25 cellular contexts compared by ENCODE assay signal in genomic region chrX:153516055-153516454, GRCh38. TPM values are rescaled to one million over a fixed set of nuclear protein-coding genes. Genes with fewer than 3 reads are reported as not detected.
"Had no signal": no experiment of that assay in that cellular context is flagged by ENCODE, and none has a peak within 500 bp of the region (broad histone marks: within the 10 kb centered on the region; RNA-seq: fewer than 3 reads in every experiment).

No MANE protein-coding gene starts in this region.

- H3K36me3 ChIP-seq: breast epithelium, stomach, suprapubic skin, tibial nerve, vagina had no signal

- DNase-seq: activated CD4-positive, alpha-beta T cell treated with anti-CD3 and anti-CD28 coated beads, Interleukin-2, amount 50 U/mL, for 1 hour; activated CD4-positive, CD25-positive, alpha-beta regulatory T cell treated with anti-CD3 and anti-CD28 coated beads, Interleukin-2, amount 50 U/mL, for 72 hours; activated T-cell treated with anti-CD3 and anti-CD28 coated beads, Interleukin-2, amount 50 U/mL, for 1 hour; erythroblast; foreskin melanocyte; hypothalamus; islet precursor cell; left colon; occipital lobe; small intestine; stimulated activated CD4-positive, alpha-beta T cell treated with anti-CD3 and anti-CD28 coated beads, Interleukin-2, amount 100 ng/mL, for 24 hours; stomach; SW 1271; T-helper 2 cell had no signal

- H3K9me3 Mint-ChIP-seq: activated naive CD4-positive, alpha-beta T cell treated with anti-CD3 and anti-CD28 coated beads, Interleukin-2, amount 50 U/mL, for 72 hours; memory B cell; natural killer cell treated with Interleukin-12 subunit alpha and Interleukin-12 subunit beta and Interleukin-15 and Interleukin-18, amount 100 ng/mL, for 72 hours; stimulated activated memory B cell treated with anti-CD40 and anti-IgM and Interleukin-4, amounts not matched to agents 10 μg/mL and 1 μg/mL and 100 μg/mL, for 72 hours had no signal

- H3K36me3 Mint-ChIP-seq: activated naive CD4-positive, alpha-beta T cell treated with anti-CD3 and anti-CD28 coated beads, Interleukin-2, amount 50 U/mL, for 72 hours; memory B cell; natural killer cell treated with Interleukin-12 subunit alpha and Interleukin-12 subunit beta and Interleukin-15 and Interleukin-18, amount 100 ng/mL, for 72 hours; stimulated activated memory B cell treated with anti-CD40 and anti-IgM and Interleukin-4, amounts not matched to agents 10 μg/mL and 1 μg/mL and 100 μg/mL, for 72 hours had no signal

- H3K4me3 ChIP-seq: breast epithelium, coronary artery, stomach, suprapubic skin, tibial nerve, vagina had no signal

- H3K4me3 Mint-ChIP-seq: memory B cell; natural killer cell treated with Interleukin-12 subunit alpha and Interleukin-12 subunit beta and Interleukin-15 and Interleukin-18, amount 100 ng/mL, for 72 hours; stimulated activated memory B cell treated with anti-CD40 and anti-IgM and Interleukin-4, amounts not matched to agents 10 μg/mL and 1 μg/mL and 100 μg/mL, for 72 hours had no signal

- H3K9me3 ChIP-seq: breast epithelium, stomach, suprapubic skin, tibial nerve, vagina had no signal

- H3K27me3 ChIP-seq: vagina had no signal

- H3K27ac ChIP-seq: breast epithelium, coronary artery, stomach, suprapubic skin, tibial nerve, vagina, VCaP had no signal

- H3K27ac Mint-ChIP-seq: activated naive CD4-positive, alpha-beta T cell treated with anti-CD3 and anti-CD28 coated beads, Interleukin-2, amount 50 U/mL, for 72 hours; memory B cell; natural killer cell treated with Interleukin-12 subunit alpha and Interleukin-12 subunit beta and Interleukin-15 and Interleukin-18, amount 100 ng/mL, for 72 hours; stimulated activated memory B cell treated with anti-CD40 and anti-IgM and Interleukin-4, amounts not matched to agents 10 μg/mL and 1 μg/mL and 100 μg/mL, for 72 hours had no signal

- H3K4me1 Mint-ChIP-seq: stimulated activated memory B cell treated with anti-CD40 and anti-IgM and Interleukin-4, amounts not matched to agents 10 μg/mL and 1 μg/mL and 100 μg/mL, for 72 hours had no signal

- H3K4me1 ChIP-seq: breast epithelium, vagina had no signal

- ATAC-seq: activated naive CD4-positive, alpha-beta T cell treated with anti-CD3 and anti-CD28 coated beads, Interleukin-2, amount 50 U/mL, for 72 hours; left colon; natural killer cell treated with Interleukin-12 subunit alpha and Interleukin-12 subunit beta and Interleukin-15 and Interleukin-18, amount 100 ng/mL, for 72 hours; sciatic nerve; stimulated activated memory B cell treated with anti-CD40 and anti-IgM and Interleukin-4, amounts not matched to agents 10 μg/mL and 1 μg/mL and 100 μg/mL, for 72 hours had no signal

RNA-seq across cellular contexts. Expression of gene ATP2B3, which starts 1.4 kb away (rescaled TPM):
- total RNA-seq: activated naive CD4-positive, alpha-beta T cell treated with anti-CD3 and anti-CD28 coated beads, Interleukin-2, amount 50 U/mL, for 72 hours; breast epithelium; natural killer cell treated with Interleukin-12 subunit alpha and Interleukin-12 subunit beta and Interleukin-15 and Interleukin-18, amount 100 ng/mL, for 72 hours; suprapubic skin; tibial nerve had no signal

RNA-seq across cellular contexts. Expression of gene BGN, which starts 21.3 kb away (rescaled TPM):
- total RNA-seq: activated naive CD4-positive, alpha-beta T cell treated with anti-CD3 and anti-CD28 coated beads, Interleukin-2, amount 50 U/mL, for 72 hours; natural killer cell treated with Interleukin-12 subunit alpha and Interleukin-12 subunit beta and Interleukin-15 and Interleukin-18, amount 100 ng/mL, for 72 hours had no signal
